22 cellular contexts compared by ENCODE assay signal in genomic region chr20:1075564-1075963, GRCh38. TPM values are rescaled to one million over a fixed set of nuclear protein-coding genes. Genes with fewer than 3 reads are reported as not detected.
DNase-seq lines count a peak whose midpoint lies in the region; ATAC-seq lines count a peak whose summit lies in the region.
"Had no signal": no experiment of that assay in that cellular context is flagged by ENCODE, and none has a peak within 500 bp of the region (broad histone marks: within the 10 kb centered on the region; RNA-seq: fewer than 3 reads in every experiment).

No MANE protein-coding gene starts in this region.

- H3K27ac Mint-ChIP-seq in T-helper 17 cell, result no peak overlapping the region
- no peak overlapping the region for H3K27ac Mint-ChIP-seq in stimulated activated effector memory CD8-positive, alpha-beta T cell treated with anti-CD3 and anti-CD28 coated beads, Interleukin-12 subunit alpha, Interleukin-12 subunit beta, amount 100 ng/mL, for 72 hours
- H3K27ac Mint-ChIP-seq: activated CD4-positive, alpha-beta T cell treated with anti-CD3 and anti-CD28 coated beads, Interleukin-2, amount 10 ng/mL, durations not matched to agents 7 days and 5 days; dendritic cell treated with granulocyte-macrophage colony-stimulating factor and Interleukin-4, amounts not matched to agents 40 ng/mL and 50 ng/mL, for 4 days had no signal

- ATAC-seq in GM21576 (IDR thresholded peaks at IDR 0.05; ENCODE audit: unreplicated experiment) (peak; percentile 43), T-helper 17 cell (peak; percentile 50), GM18498 (IDR thresholded peaks at IDR 0.05; ENCODE audit: unreplicated experiment) (no peak)
- peak; percentile 72 for ATAC-seq in stimulated activated effector memory CD8-positive, alpha-beta T cell treated with anti-CD3 and anti-CD28 coated beads, Interleukin-12 subunit alpha, Interleukin-12 subunit beta, amount 100 ng/mL, for 72 hours
- ATAC-seq: heart right ventricle had no signal

- H3K9me3 ChIP-seq in T-helper 17 cell (ENCODE audit: control insufficient read depth, low read length, poor library complexity, severe bottlenecking), result no peaks in the 10 kb centered on the region
- H3K9me3 ChIP-seq: MG63, uterus had no signal

- DNase-seq in DMS53 (lab: John Stamatoyannopoulos, UW) (peak; percentile 17), DMS53 treated with DMSO at 0.1 percent for 48 hours (lab: John Stamatoyannopoulos, UW; ENCODE audit: unreplicated experiment) (no peak), T-helper 17 cell (no peak), T-helper 1 cell (no peak)
- DNase-seq in stimulated activated effector memory CD8-positive, alpha-beta T cell treated with anti-CD3 and anti-CD28 coated beads, Interleukin-12 subunit alpha, Interleukin-12 subunit beta, amount 100 ng/mL, for 72 hours (ENCODE audit: low spot score in 2 of 2), result no peak
- no peak for DNase-seq in stimulated activated CD8-positive, alpha-beta memory T cell treated with anti-CD3 and anti-CD28 coated beads, Interleukin-4, amount 100 ng/mL, for 48 hours
- DNase-seq: activated CD4-positive, alpha-beta T cell treated with anti-CD3 and anti-CD28 coated beads, Interleukin-2, amount 10 ng/mL, durations not matched to agents 7 days and 5 days; activated gamma-delta T cell treated with Interleukin-2 at 50 U/mL for 16 hours; amygdala; Calu3; heart right ventricle; MG63; NCI-H146; NCI-H2171; NCI-H526 treated with DMSO at 0.1 percent for 48 hours; retina; Right ventricle myocardium superior; spleen; uterus had no signal

- H3K27me3 Mint-ChIP-seq in T-helper 17 cell, result no peaks in the 10 kb centered on the region
- H3K27me3 Mint-ChIP-seq: activated CD4-positive, alpha-beta T cell treated with anti-CD3 and anti-CD28 coated beads, Interleukin-2, amount 10 ng/mL, durations not matched to agents 7 days and 5 days; dendritic cell treated with granulocyte-macrophage colony-stimulating factor and Interleukin-4, amounts not matched to agents 40 ng/mL and 50 ng/mL, for 4 days had no signal

- H3K9me3 Mint-ChIP-seq in stimulated activated effector memory CD8-positive, alpha-beta T cell treated with anti-CD3 and anti-CD28 coated beads, Interleukin-12 subunit alpha, Interleukin-12 subunit beta, amount 100 ng/mL, for 72 hours, result no peaks in the 10 kb centered on the region

- peaks cover 2% of the 10 kb centered on the region for H3K4me1 Mint-ChIP-seq in T-helper 17 cell
- no peaks in the 10 kb centered on the region for H3K4me1 Mint-ChIP-seq in stimulated activated effector memory CD8-positive, alpha-beta T cell treated with anti-CD3 and anti-CD28 coated beads, Interleukin-12 subunit alpha, Interleukin-12 subunit beta, amount 100 ng/mL, for 72 hours
- H3K4me1 Mint-ChIP-seq: activated CD4-positive, alpha-beta T cell treated with anti-CD3 and anti-CD28 coated beads, Interleukin-2, amount 10 ng/mL, durations not matched to agents 7 days and 5 days had no signal

- peaks cover 4% of the 10 kb centered on the region for H3K36me3 Mint-ChIP-seq in T-helper 17 cell (ENCODE audit: low read depth)
- no peaks in the 10 kb centered on the region for H3K36me3 Mint-ChIP-seq in stimulated activated effector memory CD8-positive, alpha-beta T cell treated with anti-CD3 and anti-CD28 coated beads, Interleukin-12 subunit alpha, Interleukin-12 subunit beta, amount 100 ng/mL, for 72 hours

- no peak overlapping the region for H3K4me3 Mint-ChIP-seq in T-helper 17 cell
- H3K4me3 Mint-ChIP-seq in stimulated activated effector memory CD8-positive, alpha-beta T cell treated with anti-CD3 and anti-CD28 coated beads, Interleukin-12 subunit alpha, Interleukin-12 subunit beta, amount 100 ng/mL, for 72 hours, result no peak overlapping the region
- H3K4me3 Mint-ChIP-seq: activated CD4-positive, alpha-beta T cell treated with anti-CD3 and anti-CD28 coated beads, Interleukin-2, amount 10 ng/mL, durations not matched to agents 7 days and 5 days; dendritic cell treated with granulocyte-macrophage colony-stimulating factor and Interleukin-4, amounts not matched to agents 40 ng/mL and 50 ng/mL, for 4 days had no signal

RNA-seq across cellular contexts. Expression of gene PSMF1, which starts 42.8 kb away (rescaled TPM):
- 100 to 1,000 TPM in 1 of 2 donors, 10 to 100 TPM in 1; 97.6 to 114 TPM for total RNA-seq in T-helper 17 cell
